1 cellular context compared by ENCODE assay signal in the genomic region with DNA sequence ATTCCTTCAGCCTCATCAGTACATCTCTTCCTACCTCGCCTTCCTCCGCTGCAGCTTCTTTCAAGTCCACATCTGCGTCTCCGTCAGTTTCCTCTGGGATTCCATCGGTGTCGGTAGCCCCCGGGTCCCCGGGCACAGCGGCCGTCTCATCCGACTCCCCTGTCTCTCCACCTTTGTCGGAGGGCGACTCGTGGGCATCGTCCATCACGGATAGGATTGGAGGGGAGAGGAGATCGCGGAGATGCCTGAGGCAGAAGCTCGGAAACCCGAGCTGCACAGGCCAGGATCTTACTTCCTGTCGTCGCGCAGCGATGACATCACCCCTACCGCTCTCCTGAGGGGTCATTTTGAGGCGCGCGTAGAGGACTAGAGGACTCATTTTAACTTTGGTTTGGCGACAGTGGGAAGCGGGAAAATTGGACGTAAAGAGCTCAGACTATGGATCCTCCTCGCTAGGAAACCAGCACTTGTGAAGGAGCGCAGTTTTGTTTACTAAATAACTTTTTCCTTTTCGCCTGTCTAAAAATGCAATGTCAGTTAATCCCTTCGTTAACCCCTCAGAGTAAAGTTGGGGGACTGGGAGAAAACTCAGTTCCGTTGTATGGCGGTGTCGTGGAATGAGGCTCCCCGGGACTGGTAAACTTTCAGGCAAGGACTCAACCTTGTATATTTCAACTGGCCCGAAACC.
TF ChIP-seq lines count a peak whose summit lies in the region.

TSS of gene TAF11 (minus strand) at position 290 of the 688 bp plus-strand sequence. CDS start at position 205, 85 bp downstream.

TF ChIP-seq in WTC11, 78 proteins besides CTCF, POLR2A, EP300 and RAD21 (continued from another document):
- TF ChIP-seq E2F5 (CRISPR knock-in tag; IDR thresholded peaks at IDR 0.05) = 0 out of 2 replicates have a peak, but pooled peaks have one; percentile 39
- TF ChIP-seq AFF4 (CRISPR knock-in tag; IDR thresholded peaks at IDR 0.05; ENCODE audit: borderline replicate concordance) = no peak
